Comparison of ENCODE assay signal across 23 cellular contexts in the genomic region with DNA sequence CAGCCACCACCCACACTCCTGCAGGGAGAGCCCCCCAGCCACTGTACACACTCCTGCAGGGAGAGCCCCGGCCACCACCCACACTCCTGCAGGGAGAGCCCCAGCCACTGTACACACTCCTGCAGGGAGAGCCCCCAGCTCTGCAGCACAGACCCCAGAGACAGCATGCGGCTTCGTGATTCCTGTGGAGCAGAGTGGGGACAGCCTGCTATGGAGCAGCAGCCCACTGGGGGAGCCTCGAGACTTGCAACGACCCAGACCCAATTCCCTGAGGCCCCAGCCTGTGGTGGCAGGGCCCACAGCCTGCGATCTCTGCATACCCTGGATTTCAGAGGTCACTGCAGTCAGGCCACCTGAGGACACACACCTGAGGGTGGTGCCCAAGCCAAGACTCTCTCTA.
"Had no signal": no experiment of that assay in that cellular context is flagged by ENCODE, and none has a peak within 500 bp of the region (broad histone marks: within the 10 kb centered on the region; RNA-seq: fewer than 3 reads in every experiment).

No MANE protein-coding gene starts in this region.

- FAIRE-seq: frontal cortex, keratinocyte, urothelium cell line had no signal

- H3K36me3 Mint-ChIP-seq: memory B cell; natural killer cell; stimulated activated effector memory CD8-positive, alpha-beta T cell treated with anti-CD3 and anti-CD28 coated beads, Interleukin-12 subunit alpha, Interleukin-12 subunit beta, amount 100 ng/mL, for 72 hours had no signal

- H3K4me1 Mint-ChIP-seq: memory B cell; natural killer cell; stimulated activated effector memory CD8-positive, alpha-beta T cell treated with anti-CD3 and anti-CD28 coated beads, Interleukin-12 subunit alpha, Interleukin-12 subunit beta, amount 100 ng/mL, for 72 hours had no signal

- H3K4me3 ChIP-seq: dorsolateral prefrontal cortex, lung, prostate gland, right atrium auricular region, smooth muscle cell, thoracic aorta, tibial nerve, upper lobe of left lung had no signal

- H3K27me3 Mint-ChIP-seq: memory B cell had no signal

- H3K27me3 ChIP-seq: dorsolateral prefrontal cortex, right atrium auricular region, tibial nerve, upper lobe of left lung had no signal

- H3K27ac ChIP-seq: dorsolateral prefrontal cortex, parathyroid adenoma, prostate gland, right atrium auricular region, thoracic aorta, tibial nerve, upper lobe of left lung had no signal

- H3K27ac Mint-ChIP-seq: memory B cell; natural killer cell; stimulated activated effector memory CD8-positive, alpha-beta T cell treated with anti-CD3 and anti-CD28 coated beads, Interleukin-12 subunit alpha, Interleukin-12 subunit beta, amount 100 ng/mL, for 72 hours had no signal

- H3K9ac ChIP-seq: parathyroid adenoma had no signal

- H3K4me3 Mint-ChIP-seq: memory B cell; natural killer cell; neural crest cell; stimulated activated effector memory CD8-positive, alpha-beta T cell treated with anti-CD3 and anti-CD28 coated beads, Interleukin-12 subunit alpha, Interleukin-12 subunit beta, amount 100 ng/mL, for 72 hours had no signal

- H3K9me3 ChIP-seq: prostate gland, right atrium auricular region, thoracic aorta, upper lobe of left lung had no signal

- DNase-seq: cortex of kidney; effector CD4-positive, alpha-beta T cell; hypothalamus; natural killer cell; stimulated activated CD4-positive, alpha-beta T cell treated with anti-CD3 and anti-CD28 coated beads, Interleukin-2, amount 100 ng/mL, for 24 hours; stimulated activated CD4-positive, alpha-beta T cell treated with anti-CD3 and anti-CD28 coated beads, Interleukin-4, amount 100 ng/mL, for 24 hours; stimulated activated naive CD8-positive, alpha-beta T cell treated with anti-CD3 and anti-CD28 coated beads, Interleukin-15, Interleukin-2, amounts not matched to agents 100 U/mL and 50 U/mL, for 24 hours; substantia nigra; upper lobe of left lung had no signal

- H3K4me1 ChIP-seq: parathyroid adenoma, prostate gland, right atrium auricular region, upper lobe of left lung had no signal

- H2AFZ ChIP-seq: parathyroid adenoma had no signal

- H3K4me2 ChIP-seq: smooth muscle cell had no signal

- H3K9me3 Mint-ChIP-seq: memory B cell; natural killer cell; neural crest cell; stimulated activated effector memory CD8-positive, alpha-beta T cell treated with anti-CD3 and anti-CD28 coated beads, Interleukin-12 subunit alpha, Interleukin-12 subunit beta, amount 100 ng/mL, for 72 hours had no signal

- H3K36me3 ChIP-seq: prostate gland, right atrium auricular region, thoracic aorta, tibial nerve, upper lobe of left lung had no signal
